Comparison of ENCODE assay signal across 9 cellular contexts in the genomic region with DNA sequence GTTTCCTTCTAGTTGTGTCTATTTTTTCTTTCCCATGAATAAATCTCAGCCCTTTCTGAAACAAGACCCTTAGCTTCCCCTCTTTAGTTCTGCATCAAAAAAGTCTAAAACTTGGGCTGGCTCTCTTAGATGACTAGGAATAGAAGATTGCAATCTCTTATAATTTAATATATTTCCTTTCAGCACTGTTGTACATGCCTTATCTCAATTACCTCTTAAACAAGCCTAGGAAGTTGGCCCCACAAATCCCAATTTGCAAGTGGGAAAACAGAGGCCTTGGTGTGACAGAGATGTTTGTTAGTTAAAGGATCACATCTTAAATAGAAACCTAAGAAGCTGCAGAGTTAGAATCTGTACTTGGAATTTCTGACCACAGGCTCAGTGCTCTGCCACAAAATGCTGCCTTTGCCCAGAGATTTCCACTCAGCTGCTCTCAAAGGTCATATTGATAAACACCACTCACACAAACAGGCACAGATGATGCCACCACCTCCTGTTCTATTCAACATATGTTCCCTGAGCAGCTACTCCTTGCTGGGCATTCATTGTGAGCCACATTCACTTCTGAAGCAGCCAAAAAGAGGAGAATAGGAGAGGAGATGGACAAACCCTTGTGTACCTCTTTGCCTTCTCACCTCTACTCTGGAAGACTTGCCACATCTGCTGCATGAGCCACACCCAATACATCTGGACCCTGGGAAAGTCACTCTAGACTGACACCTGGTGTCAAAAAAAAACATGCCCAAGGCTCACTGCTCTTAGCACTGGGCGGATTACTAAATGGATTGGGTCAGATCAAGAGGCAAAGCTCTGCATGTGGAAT. TPM values are rescaled to one million over a fixed set of nuclear protein-coding genes. Genes with fewer than 3 reads are reported as not detected.
DNase-seq lines count a peak whose midpoint lies in the region; ATAC-seq, FAIRE-seq and TF ChIP-seq lines count a peak whose summit lies in the region.
"Had no signal": no experiment of that assay in that cellular context is flagged by ENCODE, and none has a peak within 500 bp of the region (broad histone marks: within the 10 kb centered on the region; RNA-seq: fewer than 3 reads in every experiment).

No MANE protein-coding gene starts in this region.

- no peak overlapping the region for H3K27ac Mint-ChIP-seq in neural progenitor cell
- H3K27ac Mint-ChIP-seq in T-cell, result no peak overlapping the region
- H3K27ac Mint-ChIP-seq: dendritic cell treated with granulocyte-macrophage colony-stimulating factor and Interleukin-4, amounts not matched to agents 40 ng/mL and 50 ng/mL, for 4 days had no signal

- H3K27ac ChIP-seq in K562 (ENCODE audit: extremely low read depth, low read depth, low read length) (no peak overlapping the region), neural progenitor cell (no peak overlapping the region), ascending aorta (no peak overlapping the region)

- no peaks in the 10 kb centered on the region for H3K36me3 ChIP-seq in BE2C
- H3K36me3 ChIP-seq in K562 (ENCODE audit: control insufficient read depth, insufficient read depth, low read length), result no peaks in the 10 kb centered on the region
- H3K36me3 ChIP-seq in neural progenitor cell, result no peaks in the 10 kb centered on the region
- no peaks in the 10 kb centered on the region for H3K36me3 ChIP-seq in ascending aorta

- H3K9ac ChIP-seq in K562 (ENCODE audit: insufficient read depth in 1 of 2, low read depth in 2 of 2, low read length in 2 of 2) (no peak overlapping the region), neural progenitor cell (no peak overlapping the region)

- peak; percentile 76 for TF ChIP-seq CTCF in BE2C (IDR thresholded peaks at IDR 0.05; ENCODE audit: low read depth, low read length)
- peak; percentile 47 for TF ChIP-seq CTCF in GM13976 (IDR thresholded peaks at IDR 0.05; ENCODE audit: borderline replicate concordance, control extremely low read depth, extremely low read depth, insufficient read depth, missing control alignments)
- TF ChIP-seq CTCF in K562 (IDR thresholded peaks at IDR 0.05 in 2 of 3, conservative IDR thresholded peaks at IDR 0.05 in 1 of 3; ENCODE audit: insufficient read depth in 2 of 3, low read depth in 1 of 3, low read length in 3 of 3), result peak; percentile 60 to 61 (median 60)
- peak; percentile 61 for TF ChIP-seq CTCF in neural progenitor cell (IDR thresholded peaks at IDR 0.05)
- no peak for TF ChIP-seq CTCF in ascending aorta (IDR thresholded peaks at IDR 0.05)

- H3K9me3 Mint-ChIP-seq in neural progenitor cell (no peaks in the 10 kb centered on the region), T-cell (no peaks in the 10 kb centered on the region)
- H3K9me3 Mint-ChIP-seq: dendritic cell treated with granulocyte-macrophage colony-stimulating factor and Interleukin-4, amounts not matched to agents 40 ng/mL and 50 ng/mL, for 4 days had no signal

- 0% methylated on average over 1 of the region's 1 CpG for WGBS in K562 (ENCODE audit: insufficient coverage, low coverage, missing lambda C conversion rate)

- DNase-seq in BE2C (peak; percentile 35), GM13976 (ENCODE audit: low spot score) (peak; percentile 56), NCI-H2171 (lab: John Stamatoyannopoulos, UW) (peak; percentile 69), K562 (ENCODE audit: extremely low read depth in 1 of 4, low spot score in 3 of 4) (peak; percentile 36 to 53 (median 40)), neural progenitor cell (ENCODE audit: low spot score) (peak; percentile 73), ascending aorta (ENCODE audit: low spot score in 2 of 2) (no peak), foreskin melanocyte (no peak), T-cell (no peak)

- H2AFZ ChIP-seq in K562 (ENCODE audit: low read depth, low read length) (no peak overlapping the region), neural progenitor cell (replicated peaks) (no peak overlapping the region)

- TF ChIP-seq EP300 in K562 (IDR thresholded peaks at IDR 0.05; ENCODE audit: low read length), result no peak

- peaks cover 6% of the 10 kb centered on the region for H3F3A ChIP-seq in neural progenitor cell (ENCODE audit: low read depth)

- H3K79me2 ChIP-seq in K562 (ENCODE audit: control insufficient read depth, insufficient read depth, low read length) (no peaks in the 10 kb centered on the region), neural progenitor cell (ENCODE audit: low read depth) (no peaks in the 10 kb centered on the region)

- no peak for TF ChIP-seq POLR2A in K562 (conservative IDR thresholded peaks at IDR 0.05)

- no peak overlapping the region for H3K4me2 ChIP-seq in K562 (ENCODE audit: insufficient read depth, low read length)
- H3K4me2 ChIP-seq in neural progenitor cell, result no peak overlapping the region

- CTCF ChIA-PET in K562 (lab: Yijun Ruan, JAX; ENCODE audit: low intra/inter-chr PET ratio), result interaction anchor here (0.6 to 1.6 kb wide), 3 partner anchors 320 to 609 kb away, joined by 3 to 12 read pairs (median 3); no protein-coding TSS in a partner anchor
- CTCF ChIA-PET in T-cell (lab: Charles Lee), result interaction anchor here (0.6 to 1.3 kb wide), 3 partner anchors 8 to 496 kb away, joined by 3 to 6 read pairs (median 5); no protein-coding TSS in a partner anchor

- H3K4me3 Mint-ChIP-seq in neural progenitor cell, result no peak overlapping the region
- H3K4me3 Mint-ChIP-seq in T-cell, result no peak overlapping the region
- H3K4me3 Mint-ChIP-seq: dendritic cell treated with granulocyte-macrophage colony-stimulating factor and Interleukin-4, amounts not matched to agents 40 ng/mL and 50 ng/mL, for 4 days had no signal

- ATAC-seq in K562 (peak; percentile 93), T-cell (replicated peaks in 1 of 4) (no peak)

- in situ Hi-C loops in GM13976 (cut with MboI; ENCODE audit: low sequenced_read_pairs, unreplicated experiment), result loop anchor here (10.0 kb wide), 1 partner anchor 615 kb away; no protein-coding TSS in a partner anchor
- in situ Hi-C loops in K562 (cut with MboI), result no loop called here

- H3K9me3 ChIP-seq in BE2C, result peaks cover 2% of the 10 kb centered on the region; the same call in 1 of the 2 replicates
- no peaks in the 10 kb centered on the region for H3K9me3 ChIP-seq in K562 (replicated peaks; ENCODE audit: control insufficient read depth, insufficient read depth, low read depth, low read length)
- no peaks in the 10 kb centered on the region for H3K9me3 ChIP-seq in neural progenitor cell (ENCODE audit: low read depth)
- no peaks in the 10 kb centered on the region for H3K9me3 ChIP-seq in ascending aorta

- intact Hi-C loops in K562 (cut with micrococcal nuclease), result loop anchor here (5.0 to 10.0 kb wide), 3 partner anchors 145 to 607 kb away; no protein-coding TSS in a partner anchor
- intact Hi-C loops in ascending aorta (cut with DNase I), result no loop called here

- H3K27me3 ChIP-seq in BE2C, result no peaks in the 10 kb centered on the region
- peaks cover 25 to 39% of the 10 kb centered on the region in 2 experiments for H3K27me3 ChIP-seq in K562 (ENCODE audit: control insufficient read depth in 2 of 2, insufficient read depth in 2 of 2, low read length in 2 of 2)
- H3K27me3 ChIP-seq in neural progenitor cell, result no peaks in the 10 kb centered on the region
- no peaks in the 10 kb centered on the region for H3K27me3 ChIP-seq in ascending aorta

- H3K4me1 Mint-ChIP-seq in neural progenitor cell (peaks cover 22% of the 10 kb centered on the region), T-cell (peaks cover 0 to 5% (median 3%) of the 10 kb centered on the region in 3 donors)

- H3K27me3 Mint-ChIP-seq in neural progenitor cell (ENCODE audit: insufficient read depth, low read depth) (no peaks in the 10 kb centered on the region), T-cell (peaks cover 0 to 7% of the 10 kb centered on the region in 2 donors)

- no peak overlapping the region for H3K4me3 ChIP-seq in BE2C (ENCODE audit: low read depth, low read length)
- H3K4me3 ChIP-seq in K562, result no peak overlapping the region
- no peak overlapping the region for H3K4me3 ChIP-seq in neural progenitor cell
- no peak overlapping the region for H3K4me3 ChIP-seq in ascending aorta

- H3K4me1 ChIP-seq in BE2C (peaks cover 27% of the 10 kb centered on the region), K562 (replicated peaks in 1 of 2; ENCODE audit: control insufficient read depth in 2 of 2, insufficient read depth in 2 of 2, low read length in 2 of 2) (no peaks in the 10 kb centered on the region), neural progenitor cell (no peaks in the 10 kb centered on the region), ascending aorta (no peaks in the 10 kb centered on the region)

- FAIRE-seq in K562 (lab: Jason Lieb, UNC), result peak; percentile 87

- BruUV-seq in K562 (replicated peaks; lab: Mats Ljungman, UMichigan), result no TSS peak

- peak; percentile 36 to 60 for TF ChIP-seq RAD21 in K562 (CRISPR knock-in tag; conservative IDR thresholded peaks at IDR 0.05 in 1 of 2, IDR thresholded peaks at IDR 0.05 in 1 of 2)

- H3K9me1 ChIP-seq in K562 (ENCODE audit: control insufficient read depth, insufficient read depth, low read length), result no peaks in the 10 kb centered on the region

- H4K20me1 ChIP-seq in K562 (replicated peaks; ENCODE audit: control insufficient read depth, insufficient read depth, low read length) (peaks cover 10% of the 10 kb centered on the region; the same call in 1 of the 2 replicates), neural progenitor cell (ENCODE audit: low read depth) (no peaks in the 10 kb centered on the region)

- POLR2A ChIA-PET in K562 (lab: Yijun Ruan, JAX), result no interaction called here
- POLR2A ChIA-PET in T-cell (lab: Charles Lee), result interaction anchor here in 1 of 2 donors (0.6 kb wide), 1 partner anchor 585 kb away, joined by 3 read pairs; no protein-coding TSS in a partner anchor

- H3K36me3 Mint-ChIP-seq in neural progenitor cell, result no peaks in the 10 kb centered on the region
- H3K36me3 Mint-ChIP-seq in T-cell, result no peaks in the 10 kb centered on the region

RNA-seq across cellular contexts. Expression of a gene that starts 5.5 kb away (rescaled TPM):
- polyA plus RNA-seq in BE2C (2012; ENCODE audit: insufficient read depth, insufficient read length, low read depth), result not detected
- not detected in 2 replicates for total RNA-seq in K562 (2011; cell fraction: chromatin; rRNA removed; ENCODE audit: low replicate concordance)
- not detected in 2 replicates for total RNA-seq in K562 (2011; cell fraction: nucleolus; rRNA removed)
- not detected in 2 replicates for total RNA-seq in K562 (2011; cell fraction: nucleoplasm; rRNA removed)
- total RNA-seq in K562 (2014; rRNA removed), result not detected in 2 replicates
- not detected in 2 replicates for total RNA-seq in K562 (2014; rRNA removed; fragmentation: Illumina TruSeq; extraction: Trizol)
- total RNA-seq in K562 (2015; rRNA removed; fragmentation: Illumina TruSeq; extraction: Trizol), result not detected in 2 replicates
- not detected in 2 replicates for total RNA-seq in K562 (2021)
- polyA plus RNA-seq in K562 (2011; rRNA removed), result not detected in 2 replicates
- polyA plus RNA-seq in K562 (2011; cell fraction: cytosol; rRNA removed), result not detected in 2 replicates
- not detected in 2 replicates for polyA plus RNA-seq in K562 (2011; cell fraction: nucleus; rRNA removed)
- polyA plus RNA-seq in K562 (2012), result not detected in 2 replicates
- polyA plus RNA-seq in K562 (2014; fragmentation: Illumina TruSeq; extraction: Trizol), result not detected in 2 replicates
- polyA plus RNA-seq in K562 (2014; fragmentation: Nextera tagmentation; extraction: Ambion mirVana), result not detected
- not detected in 2 replicates for polyA plus RNA-seq in K562 (2014; rRNA removed)
- not detected in 2 replicates for polyA minus RNA-seq in K562 (2011; rRNA and poly(A)+ RNA removed)
- not detected in 2 replicates for polyA minus RNA-seq in K562 (2011; cell fraction: cytosol; rRNA and poly(A)+ RNA removed)
- not detected in 2 replicates for polyA minus RNA-seq in K562 (2011; cell fraction: nucleus; rRNA and poly(A)+ RNA removed)
- not detected in 2 replicates for total RNA-seq in neural progenitor cell (ENCODE audit: low replicate concordance)
- not detected for total RNA-seq in ascending aorta
- total RNA-seq in T-cell, result not detected

Comparison
In these comparisons a context has a peak if more than half of its experiments do, and no peak if none do; other contexts are left out.
1. DNase-seq: peak in BE2C (single experiment), GM13976 (single experiment), NCI-H2171 (single experiment), K562 (4 of 4) and neural progenitor cell (single experiment); none in ascending aorta (0 of 2), foreskin melanocyte (single experiment) and T-cell (0 of 34).
2. CTCF ChIP-seq: peak in BE2C (single experiment), GM13976 (single experiment), K562 (3 of 3) and neural progenitor cell (single experiment); none in ascending aorta (0 of 3).